15 cellular contexts compared by ENCODE assay signal in the genomic region with DNA sequence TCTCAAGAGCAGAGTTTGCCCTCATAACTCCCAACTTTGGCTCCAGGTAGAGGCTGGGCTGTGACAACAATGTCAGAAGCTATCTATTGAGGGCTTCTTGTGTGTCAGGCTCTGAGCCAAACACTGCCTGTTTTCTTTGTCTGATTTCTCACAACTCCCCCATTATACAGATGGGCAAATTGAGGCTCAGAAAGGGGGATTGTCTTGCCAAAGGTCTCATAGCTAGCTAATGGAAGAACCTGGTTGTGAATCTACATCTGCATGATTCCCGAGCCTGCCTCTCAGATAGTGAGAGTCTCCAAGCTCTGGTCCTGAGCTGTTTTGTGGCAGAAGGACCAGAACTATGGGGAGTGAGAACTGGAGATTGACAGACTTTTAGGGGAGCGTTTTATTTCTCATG. TPM values are rescaled to one million over a fixed set of nuclear protein-coding genes. Genes with fewer than 3 reads are reported as not detected.
DNase-seq lines count a peak whose midpoint lies in the region; ATAC-seq and TF ChIP-seq lines count a peak whose summit lies in the region.
"Had no signal": no experiment of that assay in that cellular context is flagged by ENCODE, and none has a peak within 500 bp of the region (broad histone marks: within the 10 kb centered on the region; RNA-seq: fewer than 3 reads in every experiment).

No MANE protein-coding gene starts in this region.

- no peak overlapping the region for H3K4me3 ChIP-seq in right atrium auricular region
- H3K4me3 ChIP-seq in lower lobe of right lung = peak overlapping the region; percentile 56
- no peak overlapping the region for H3K4me3 ChIP-seq in uterus
- no peak overlapping the region for H3K4me3 ChIP-seq in MG63

- peak overlapping the region; percentile 14; the same call in 1 of the 2 replicates for H3K4me3 Mint-ChIP-seq in WTC11

- intact Hi-C loops in left cardiac atrium (cut with DNase I) (loop anchor here in 1 of 2 donors (10.0 kb wide), 1 partner anchor 95 kb away; a partner anchor contains a TSS), lower lobe of right lung (cut with DNase I) (no loop called here), uterus (cut with DNase I; ENCODE audit: low total_unique reads) (no loop called here)

- no peaks in the 10 kb centered on the region for H3K9me3 ChIP-seq in right atrium auricular region
- no peaks in the 10 kb centered on the region for H3K9me3 ChIP-seq in lower lobe of right lung
- no peaks in the 10 kb centered on the region for H3K9me3 ChIP-seq in uterus
- H3K9me3 ChIP-seq in MG63 = no peaks in the 10 kb centered on the region
- H3K9me3 ChIP-seq: Peyer's patch had no signal

- DNase-seq in right atrium auricular region (ENCODE audit: low spot score) (no peak), left cardiac atrium (no peak), WTC11 (ENCODE audit: low spot score) (no peak), lower lobe of right lung (no peak), uterus (no peak), NCI-H1417 (lab: John Stamatoyannopoulos, UW) (no peak), GM10266 (ENCODE audit: extremely low spot score) (no peak), MG63 (no peak)
- DNase-seq: activated CD4-positive, CD25-positive, alpha-beta regulatory T cell; activated naive CD8-positive, alpha-beta T cell treated with anti-CD3 and anti-CD28 coated beads, Interleukin-2, amount 10 ng/mL, durations not matched to agents 7 days and 5 days; caudate nucleus; H7; KG1; SW 1271 had no signal

- TF ChIP-seq POLR2A in uterus (IDR thresholded peaks at IDR 0.05) = no peak

- H3K27ac ChIP-seq in right atrium auricular region = peak overlapping the region; percentile 76
- H3K27ac ChIP-seq in lower lobe of right lung = peak overlapping the region; percentile 80
- peak overlapping the region; percentile 19 to 93 for H3K27ac ChIP-seq in uterus

- peaks cover 36% of the 10 kb centered on the region for H3K27me3 Mint-ChIP-seq in WTC11 (ENCODE audit: low read depth)

- CTCF ChIA-PET in WTC11 (lab: Charles Lee) = interaction anchor here (0.6 to 3.3 kb wide), 7 partner anchors 9 to 228 kb away, joined by 3 to 19 read pairs (median 4); no protein-coding TSS in a partner anchor

- ATAC-seq in left cardiac atrium (no peak), WTC11 (no peak), lower lobe of right lung (no peak)

- H3K36me3 ChIP-seq in right atrium auricular region (no peaks in the 10 kb centered on the region), lower lobe of right lung (peaks cover 26% of the 10 kb centered on the region), uterus (no peaks in the 10 kb centered on the region), MG63 (no peaks in the 10 kb centered on the region)
- H3K36me3 ChIP-seq: Peyer's patch had no signal

- no peaks in the 10 kb centered on the region for H3K9me3 Mint-ChIP-seq in WTC11
- H3K9me3 Mint-ChIP-seq: activated naive CD8-positive, alpha-beta T cell treated with anti-CD3 and anti-CD28 coated beads, Interleukin-2, amount 10 ng/mL, durations not matched to agents 7 days and 5 days had no signal

- no peaks in the 10 kb centered on the region for H3K27me3 ChIP-seq in right atrium auricular region
- no peaks in the 10 kb centered on the region for H3K27me3 ChIP-seq in lower lobe of right lung (ENCODE audit: low read depth)
- H3K27me3 ChIP-seq in uterus = no peaks in the 10 kb centered on the region
- peaks cover 9% of the 10 kb centered on the region; the same call in 1 of the 2 replicates for H3K27me3 ChIP-seq in MG63
- H3K27me3 ChIP-seq: Peyer's patch had no signal

- H3K36me3 Mint-ChIP-seq in WTC11 = peaks cover 19% of the 10 kb centered on the region
- H3K36me3 Mint-ChIP-seq: activated naive CD8-positive, alpha-beta T cell treated with anti-CD3 and anti-CD28 coated beads, Interleukin-2, amount 10 ng/mL, durations not matched to agents 7 days and 5 days had no signal

- H3K27ac Mint-ChIP-seq in WTC11 = no peak overlapping the region
- H3K27ac Mint-ChIP-seq: activated naive CD8-positive, alpha-beta T cell treated with anti-CD3 and anti-CD28 coated beads, Interleukin-2, amount 10 ng/mL, durations not matched to agents 7 days and 5 days had no signal

- TF ChIP-seq CTCF in right atrium auricular region (IDR thresholded peaks at IDR 0.05) (no peak), WTC11 (IDR thresholded peaks at IDR 0.05) (no peak), lower lobe of right lung (IDR thresholded peaks at IDR 0.05) (no peak), uterus (IDR thresholded peaks at IDR 0.05) (no peak), GM10266 (IDR thresholded peaks at IDR 0.05; ENCODE audit: control insufficient read depth, insufficient read depth, low read depth, missing control alignments) (no peak)

- H3K4me1 Mint-ChIP-seq in WTC11 = peaks cover 7% of the 10 kb centered on the region

- peaks cover 0 to 36% of the 10 kb centered on the region in 2 donors for H3K4me1 ChIP-seq in right atrium auricular region
- peaks cover 52% of the 10 kb centered on the region for H3K4me1 ChIP-seq in lower lobe of right lung
- no peaks in the 10 kb centered on the region for H3K4me1 ChIP-seq in uterus

- POLR2A ChIA-PET in WTC11 (lab: Charles Lee) = no interaction called here

TF ChIP-seq in WTC11, 78 proteins besides CTCF, POLR2A, EP300 and RAD21 (continues in another document):
- TF ChIP-seq PRRX2 (CRISPR knock-in tag; IDR thresholded peaks at IDR 0.05) (no peak), ATF1 (CRISPR knock-in tag; IDR thresholded peaks at IDR 0.05) (no peak), NR1H2 (CRISPR knock-in tag; IDR thresholded peaks at IDR 0.05) (no peak), OVOL2 (CRISPR knock-in tag; IDR thresholded peaks at IDR 0.05; ENCODE audit: borderline replicate concordance) (no peak), ETV6 (CRISPR knock-in tag; IDR thresholded peaks at IDR 0.05) (no peak), ZNF219 (CRISPR knock-in tag; IDR thresholded peaks at IDR 0.05; ENCODE audit: borderline replicate concordance) (no peak), CREM (CRISPR knock-in tag; IDR thresholded peaks at IDR 0.05) (no peak), NR2C2 (CRISPR knock-in tag; IDR thresholded peaks at IDR 0.05) (no peak), JUN (CRISPR knock-in tag; IDR thresholded peaks at IDR 0.05) (no peak)
- TF ChIP-seq, protein P1, sequence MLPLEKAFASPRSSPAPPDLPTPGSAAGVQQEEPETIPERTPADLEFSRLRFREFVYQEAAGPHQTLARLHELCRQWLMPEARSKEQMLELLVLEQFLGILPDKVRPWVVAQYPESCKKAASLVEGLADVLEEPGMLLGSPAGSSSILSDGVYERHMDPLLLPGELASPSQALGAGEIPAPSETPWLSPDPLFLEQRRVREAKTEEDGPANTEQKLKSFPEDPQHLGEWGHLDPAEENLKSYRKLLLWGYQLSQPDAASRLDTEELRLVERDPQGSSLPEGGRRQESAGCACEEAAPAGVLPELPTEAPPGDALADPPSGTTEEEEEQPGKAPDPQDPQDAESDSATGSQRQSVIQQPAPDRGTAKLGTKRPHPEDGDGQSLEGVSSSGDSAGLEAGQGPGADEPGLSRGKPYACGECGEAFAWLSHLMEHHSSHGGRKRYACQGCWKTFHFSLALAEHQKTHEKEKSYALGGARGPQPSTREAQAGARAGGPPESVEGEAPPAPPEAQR (CRISPR knock-in tag; IDR thresholded peaks at IDR 0.05) = no peak
- TF ChIP-seq, protein P2, sequence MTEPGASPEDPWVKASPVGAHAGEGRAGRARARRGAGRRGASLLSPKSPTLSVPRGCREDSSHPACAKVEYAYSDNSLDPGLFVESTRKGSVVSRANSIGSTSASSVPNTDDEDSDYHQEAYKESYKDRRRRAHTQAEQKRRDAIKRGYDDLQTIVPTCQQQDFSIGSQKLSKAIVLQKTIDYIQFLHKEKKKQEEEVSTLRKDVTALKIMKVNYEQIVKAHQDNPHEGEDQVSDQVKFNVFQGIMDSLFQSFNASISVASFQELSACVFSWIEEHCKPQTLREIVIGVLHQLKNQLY (CRISPR knock-in tag; IDR thresholded peaks at IDR 0.05) = no peak
- TF ChIP-seq, protein P3, sequence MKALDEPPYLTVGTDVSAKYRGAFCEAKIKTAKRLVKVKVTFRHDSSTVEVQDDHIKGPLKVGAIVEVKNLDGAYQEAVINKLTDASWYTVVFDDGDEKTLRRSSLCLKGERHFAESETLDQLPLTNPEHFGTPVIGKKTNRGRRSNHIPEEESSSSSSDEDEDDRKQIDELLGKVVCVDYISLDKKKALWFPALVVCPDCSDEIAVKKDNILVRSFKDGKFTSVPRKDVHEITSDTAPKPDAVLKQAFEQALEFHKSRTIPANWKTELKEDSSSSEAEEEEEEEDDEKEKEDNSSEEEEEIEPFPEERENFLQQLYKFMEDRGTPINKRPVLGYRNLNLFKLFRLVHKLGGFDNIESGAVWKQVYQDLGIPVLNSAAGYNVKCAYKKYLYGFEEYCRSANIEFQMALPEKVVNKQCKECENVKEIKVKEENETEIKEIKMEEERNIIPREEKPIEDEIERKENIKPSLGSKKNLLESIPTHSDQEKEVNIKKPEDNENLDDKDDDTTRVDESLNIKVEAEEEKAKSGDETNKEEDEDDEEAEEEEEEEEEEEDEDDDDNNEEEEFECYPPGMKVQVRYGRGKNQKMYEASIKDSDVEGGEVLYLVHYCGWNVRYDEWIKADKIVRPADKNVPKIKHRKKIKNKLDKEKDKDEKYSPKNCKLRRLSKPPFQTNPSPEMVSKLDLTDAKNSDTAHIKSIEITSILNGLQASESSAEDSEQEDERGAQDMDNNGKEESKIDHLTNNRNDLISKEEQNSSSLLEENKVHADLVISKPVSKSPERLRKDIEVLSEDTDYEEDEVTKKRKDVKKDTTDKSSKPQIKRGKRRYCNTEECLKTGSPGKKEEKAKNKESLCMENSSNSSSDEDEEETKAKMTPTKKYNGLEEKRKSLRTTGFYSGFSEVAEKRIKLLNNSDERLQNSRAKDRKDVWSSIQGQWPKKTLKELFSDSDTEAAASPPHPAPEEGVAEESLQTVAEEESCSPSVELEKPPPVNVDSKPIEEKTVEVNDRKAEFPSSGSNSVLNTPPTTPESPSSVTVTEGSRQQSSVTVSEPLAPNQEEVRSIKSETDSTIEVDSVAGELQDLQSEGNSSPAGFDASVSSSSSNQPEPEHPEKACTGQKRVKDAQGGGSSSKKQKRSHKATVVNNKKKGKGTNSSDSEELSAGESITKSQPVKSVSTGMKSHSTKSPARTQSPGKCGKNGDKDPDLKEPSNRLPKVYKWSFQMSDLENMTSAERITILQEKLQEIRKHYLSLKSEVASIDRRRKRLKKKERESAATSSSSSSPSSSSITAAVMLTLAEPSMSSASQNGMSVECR (CRISPR knock-in tag; IDR thresholded peaks at IDR 0.05; ENCODE audit: borderline replicate concordance) = no peak

RNA-seq across cellular contexts. Expression of a gene that starts 1.4 kb away (rescaled TPM):
- 10 to 100 TPM in 1 of 2 donors, 1 to 10 TPM in 1; 9.6 to 14.9 TPM for total RNA-seq in right atrium auricular region
- 10 to 100 TPM; 11.1 to 13.7 TPM for total RNA-seq in left cardiac atrium
- total RNA-seq in WTC11 (2021) = 12.9 to 15.3 TPM (median 14.8 TPM) in 3 replicates
- total RNA-seq in lower lobe of right lung = 35.7 TPM
- total RNA-seq in uterus = 10 to 100 TPM in 3 of 4 donors, 1 to 10 TPM in 1; 2.6 to 36.5 (median 23.5) TPM
- total RNA-seq in MG63 (2014; rRNA removed; shearing (Covaris generic); ENCODE audit: low replicate concordance) = not detected in 2 replicates

RNA-seq across cellular contexts. Expression of a gene that starts 29.8 kb away (rescaled TPM):
- total RNA-seq in right atrium auricular region (10 to 100 TPM; 17.8 to 23.3 TPM), left cardiac atrium (10 to 100 TPM; 19.6 to 21.1 TPM), WTC11 (2021) (16.5 to 20.5 TPM (median 16.5 TPM) in 3 replicates), lower lobe of right lung (29.4 TPM), uterus (10 to 100 TPM in 3 of 4 donors, 1 to 10 TPM in 1; 8.2 to 37.8 (median 29.5) TPM)
- total RNA-seq in MG63 (2014; rRNA removed; shearing (Covaris generic); ENCODE audit: low replicate concordance) = 9.2 and 24.9 TPM in 2 replicates
